ENCODE assay signal across 9 cellular contexts in the genomic region with DNA sequence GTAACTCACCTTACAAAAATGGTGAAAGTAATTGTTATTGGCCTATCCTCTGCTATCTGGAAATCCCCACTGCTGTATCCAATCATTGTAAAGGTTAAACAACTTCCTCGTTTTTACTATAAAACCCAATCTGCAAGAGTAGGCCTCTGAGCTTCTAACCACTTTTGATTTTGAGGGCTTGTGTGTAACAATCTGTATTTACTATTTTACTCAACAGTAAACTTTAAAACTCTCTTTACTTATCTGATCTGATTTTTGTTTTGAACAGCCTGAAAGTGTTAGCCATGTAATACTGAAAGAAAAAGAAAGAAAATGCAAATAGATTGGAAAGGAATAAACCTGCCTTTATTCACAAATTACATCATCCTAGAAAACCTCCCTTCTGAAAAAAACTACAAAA.
DNase-seq lines count a peak whose midpoint lies in the region; ATAC-seq and TF ChIP-seq lines count a peak whose summit lies in the region.
"Had no signal": no experiment of that assay in that cellular context is flagged by ENCODE, and none has a peak within 500 bp of the region (broad histone marks: within the 10 kb centered on the region; RNA-seq: fewer than 3 reads in every experiment).

No MANE protein-coding gene starts in this region.

- H3K4me1 Mint-ChIP-seq in IgD-negative memory B cell, result peaks cover 11 to 13% (median 12%) of the 10 kb centered on the region in 3 donors

- H3K27me3 ChIP-seq in left lung (no peaks in the 10 kb centered on the region), vagina (no peaks in the 10 kb centered on the region), BE2C (no peaks in the 10 kb centered on the region)

- H3K4me3 ChIP-seq in left lung (no peak overlapping the region), vagina (no peak overlapping the region), BE2C (ENCODE audit: low read depth, low read length) (no peak overlapping the region)

- no peaks in the 10 kb centered on the region for H3K27me3 Mint-ChIP-seq in IgD-negative memory B cell

- H3K36me3 ChIP-seq in left lung, result no peaks in the 10 kb centered on the region
- H3K36me3 ChIP-seq in vagina, result no peaks in the 10 kb centered on the region
- H3K36me3 ChIP-seq in BE2C, result no peaks in the 10 kb centered on the region

- no peaks in the 10 kb centered on the region for H3K4me1 ChIP-seq in left lung
- H3K4me1 ChIP-seq in vagina, result no peaks in the 10 kb centered on the region
- 0 out of 2 replicates have a peak, but pooled peaks cover 2% of the 10 kb centered on the region for H3K4me1 ChIP-seq in BE2C

- H3K9me3 ChIP-seq in left lung (no peaks in the 10 kb centered on the region), vagina (no peaks in the 10 kb centered on the region), BE2C (no peaks in the 10 kb centered on the region)

- H3K9me3 Mint-ChIP-seq in IgD-negative memory B cell, result peaks cover 2 to 6% (median 2%) of the 10 kb centered on the region in 3 donors
- H3K9me3 Mint-ChIP-seq: neural crest cell had no signal

- intact Hi-C loops in left lung (cut with DNase I) (no loop called here), vagina (cut with DNase I) (no loop called here)

- peak overlapping the region in 3 of 4 donors; percentile 31 to 83 (median 65) for H3K4me3 Mint-ChIP-seq in IgD-negative memory B cell
- H3K4me3 Mint-ChIP-seq: neural crest cell had no signal

- peaks cover 10% of the 10 kb centered on the region for H3K36me3 Mint-ChIP-seq in IgD-negative memory B cell

- DNase-seq in left lung, result no peak
- DNase-seq in vagina (ENCODE audit: extremely low spot score in 2 of 2), result no peak
- no peak for DNase-seq in HuH-7 (ENCODE audit: low spot score)
- DNase-seq in BE2C, result no peak
- no peak for DNase-seq in putamen (ENCODE audit: low spot score)

- TF ChIP-seq CTCF in left lung (IDR thresholded peaks at IDR 0.05) (no peak), vagina (IDR thresholded peaks at IDR 0.05) (no peak), BE2C (IDR thresholded peaks at IDR 0.05; ENCODE audit: low read depth, low read length) (no peak)

- TF ChIP-seq POLR2A in vagina (IDR thresholded peaks at IDR 0.05), result no peak

- H3K27ac Mint-ChIP-seq in IgD-negative memory B cell, result peak overlapping the region; percentile 33 to 95 (median 59)

- ATAC-seq in GM19025 (IDR thresholded peaks at IDR 0.05; ENCODE audit: low read depth, unreplicated experiment) (peak; percentile 90), GM21825 (IDR thresholded peaks at IDR 0.05; ENCODE audit: unreplicated experiment) (peak; percentile 74), left lung (peak; percentile 38)

- no peak overlapping the region for H3K27ac ChIP-seq in left lung
- no peak overlapping the region for H3K27ac ChIP-seq in vagina

Comparison
In these comparisons a context has a peak if more than half of its experiments do, and no peak if none do; other contexts are left out.
1. ATAC-seq: peak in every context shown above with its lines; median percentile 90 in GM19025; 74 in GM21825; 38 in left lung.